1 cellular context compared by ENCODE assay signal in the genomic region with DNA sequence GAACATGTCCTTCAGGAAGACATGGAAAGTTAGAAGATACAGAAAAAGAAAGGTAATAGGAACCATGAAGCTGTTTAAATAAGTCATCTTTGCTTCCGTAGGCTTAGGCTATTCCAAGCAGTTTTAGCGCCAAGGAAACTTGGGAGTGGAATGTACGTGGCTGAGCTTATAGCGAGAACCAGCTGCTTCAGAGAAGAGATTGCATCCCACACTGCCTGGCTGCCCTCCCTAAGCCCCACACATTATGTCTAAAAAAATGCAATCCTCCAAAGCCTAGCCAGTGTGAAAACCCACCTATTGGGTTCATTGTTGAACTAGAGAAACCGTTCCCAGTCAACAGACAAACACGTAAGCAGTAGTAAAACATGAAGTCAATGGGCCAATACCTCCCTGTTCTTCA.
TF ChIP-seq lines count a peak whose summit lies in the region.

No MANE protein-coding gene starts in this region.

TF ChIP-seq in GM23338, 12 proteins besides CTCF, POLR2A, EP300 and RAD21 (continued from another document):
- TF ChIP-seq NANOG (IDR thresholded peaks at IDR 0.05; ENCODE audit: borderline replicate concordance) (no peak), JUNB (IDR thresholded peaks at IDR 0.05; ENCODE audit: unreplicated experiment) (no peak), ZNF331 (CRISPR knock-in tag; IDR thresholded peaks at IDR 0.05; ENCODE audit: low read depth) (no peak), POLR2AphosphoS5 (IDR thresholded peaks at IDR 0.05; ENCODE audit: low read depth) (no peak), ZNF114 (CRISPR knock-in tag; IDR thresholded peaks at IDR 0.05) (no peak)
- TF ChIP-seq, protein P1, sequence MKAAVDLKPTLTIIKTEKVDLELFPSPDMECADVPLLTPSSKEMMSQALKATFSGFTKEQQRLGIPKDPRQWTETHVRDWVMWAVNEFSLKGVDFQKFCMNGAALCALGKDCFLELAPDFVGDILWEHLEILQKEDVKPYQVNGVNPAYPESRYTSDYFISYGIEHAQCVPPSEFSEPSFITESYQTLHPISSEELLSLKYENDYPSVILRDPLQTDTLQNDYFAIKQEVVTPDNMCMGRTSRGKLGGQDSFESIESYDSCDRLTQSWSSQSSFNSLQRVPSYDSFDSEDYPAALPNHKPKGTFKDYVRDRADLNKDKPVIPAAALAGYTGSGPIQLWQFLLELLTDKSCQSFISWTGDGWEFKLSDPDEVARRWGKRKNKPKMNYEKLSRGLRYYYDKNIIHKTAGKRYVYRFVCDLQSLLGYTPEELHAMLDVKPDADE (IDR thresholded peaks at IDR 0.05) = no peak
